ENCODE assay signal across 15 cellular contexts in the genomic region with DNA sequence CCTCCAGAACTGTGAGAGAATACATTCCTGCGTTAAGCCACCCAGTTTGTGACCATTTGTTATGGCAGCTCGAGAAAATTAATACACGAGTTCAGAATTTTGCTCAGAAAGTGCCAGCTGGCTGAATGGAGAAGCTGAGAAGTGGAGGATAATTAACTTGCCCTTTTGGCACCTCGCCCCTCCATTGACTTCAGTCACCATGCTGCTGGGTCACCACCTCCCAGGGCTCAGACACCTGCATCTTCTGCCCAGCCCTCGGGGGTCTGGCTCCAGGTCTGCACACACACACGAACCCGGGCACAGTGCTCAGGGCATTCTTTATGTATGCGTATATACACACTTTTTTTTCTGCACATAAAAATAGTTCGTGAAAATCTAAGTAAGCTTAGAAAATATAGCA. TPM values are rescaled to one million over a fixed set of nuclear protein-coding genes. Genes with fewer than 3 reads are reported as not detected.
"Had no signal": no experiment of that assay in that cellular context is flagged by ENCODE, and none has a peak within 500 bp of the region (broad histone marks: within the 10 kb centered on the region; RNA-seq: fewer than 3 reads in every experiment).

No MANE protein-coding gene starts in this region.

- H3K4me1 ChIP-seq: parathyroid adenoma had no signal

- H3K9me3 ChIP-seq: sigmoid colon, thyroid gland had no signal

- H3K36me3 ChIP-seq: brain microvascular endothelial cell, esophagus squamous epithelium, sigmoid colon, thyroid gland had no signal

- H3K4me3 ChIP-seq: esophagus squamous epithelium, sigmoid colon, thyroid gland had no signal

- ATAC-seq: natural killer cell had no signal

- H3K27me3 ChIP-seq: brain microvascular endothelial cell, esophagus squamous epithelium, sigmoid colon, thyroid gland had no signal

- H3K27ac ChIP-seq: brain microvascular endothelial cell, esophagus squamous epithelium, parathyroid adenoma, thyroid gland had no signal

- DNase-seq: activated B cell treated with CpG ODN at 0.5 μM for 24 hours; activated CD4-positive, alpha-beta memory T cell treated with anti-CD3 and anti-CD28 coated beads for 36 hours; activated CD4-positive, alpha-beta T cell treated with anti-CD3 and anti-CD28 coated beads for 4 hours; activated naive CD4-positive, alpha-beta T cell treated with anti-CD3 and anti-CD28 coated beads for 36 hours; brain microvascular endothelial cell; effector CD4-positive, alpha-beta T cell; esophagus squamous epithelium; immature natural killer cell; natural killer cell; sigmoid colon; stimulated activated CD4-positive, alpha-beta T cell treated with anti-CD3 and anti-CD28 coated beads, Interleukin-1b, Interleukin-23, amount 100 ng/mL, for 48 hours; stimulated activated CD8-positive, alpha-beta memory T cell treated with anti-CD3 and anti-CD28 coated beads, Interleukin-4, amount 100 ng/mL, for 48 hours; stimulated activated naive CD4-positive, alpha-beta T cell treated with Interleukin-2 at 50 U/mL for 16 hours had no signal

RNA-seq across cellular contexts. Expression of a gene that starts 32.0 kb away (rescaled TPM):
- total RNA-seq: activated B cell treated with CpG ODN at 0.5 μM for 24 hours, natural killer cell had no signal
- polyA plus RNA-seq: immature natural killer cell had no signal
